Comparison of ENCODE assay signal across 20 cellular contexts in the genomic region with DNA sequence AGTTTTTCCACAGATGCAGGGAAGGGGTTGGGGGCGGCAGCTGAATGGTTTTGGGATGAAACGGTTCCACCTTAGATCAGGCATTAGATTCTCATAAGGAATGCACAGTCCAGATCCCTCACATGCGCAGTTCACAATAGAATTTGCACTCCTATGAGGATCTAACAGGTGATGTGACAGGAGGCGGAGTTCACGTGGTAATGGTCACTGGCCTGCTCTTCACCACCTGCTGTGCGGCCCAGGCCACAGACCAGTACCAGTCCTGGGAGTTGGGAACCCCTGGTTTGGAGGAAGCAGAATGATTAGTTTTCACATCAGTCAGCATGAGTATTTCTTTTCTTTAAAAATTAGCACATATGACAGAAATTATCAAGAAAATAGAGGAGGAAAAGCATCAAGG. TPM values are rescaled to one million over a fixed set of nuclear protein-coding genes. Genes with fewer than 3 reads are reported as not detected.
DNase-seq lines count a peak whose midpoint lies in the region; ATAC-seq and TF ChIP-seq lines count a peak whose summit lies in the region.
"Had no signal": no experiment of that assay in that cellular context is flagged by ENCODE, and none has a peak within 500 bp of the region (broad histone marks: within the 10 kb centered on the region; RNA-seq: fewer than 3 reads in every experiment).

No MANE protein-coding gene starts in this region.

- TF ChIP-seq POLR2A in gastrocnemius medialis (IDR thresholded peaks at IDR 0.05), result no peak

- H3K9ac ChIP-seq in OCI-LY3 (ENCODE audit: low read length), result no peak overlapping the region

- no peaks in the 10 kb centered on the region for H3K27me3 Mint-ChIP-seq in activated CD4-positive, alpha-beta T cell treated with anti-CD3 and anti-CD28 coated beads for 36 hours
- H3K27me3 Mint-ChIP-seq: progenitor cell of endocrine pancreas had no signal

- no peak for DNase-seq in activated CD4-positive, alpha-beta T cell treated with anti-CD3 and anti-CD28 coated beads for 36 hours
- no peak for DNase-seq in activated CD4-positive, alpha-beta T cell treated with anti-CD3 and anti-CD28 coated beads for 1 hour
- DNase-seq in cerebellum (ENCODE audit: low spot score), result peak; percentile 32
- DNase-seq in gastrocnemius medialis, result no peak
- no peak for DNase-seq in NCI-H1417 treated with DMSO at 0.1 percent for 48 hours (lab: John Stamatoyannopoulos, UW)
- DNase-seq in activated effector memory CD4-positive, alpha-beta T cell treated with Interleukin-2 at 50 U/mL for 16 hours, result no peak
- DNase-seq: 8988T; activated CD4-positive, alpha-beta T cell treated with anti-CD3 and anti-CD28 coated beads, Interleukin-2, amount 50 U/mL, for 48 hours; DMS79; foreskin melanocyte; H7; NCI-H1048; NCI-H2107; NCI-H524 treated with DMSO at 0.1 percent for 48 hours; trophoblast cell had no signal

- H3K4me2 ChIP-seq in OCI-LY3 (ENCODE audit: low read length), result peak overlapping the region; percentile 66

- TF ChIP-seq CTCF in OCI-LY3 (IDR thresholded peaks at IDR 0.05; ENCODE audit: low read depth, low read length) (no peak), gastrocnemius medialis (IDR thresholded peaks at IDR 0.05 in 4 of 5, conservative IDR thresholded peaks at IDR 0.05 in 1 of 5) (no peak)

- H3K4me3 ChIP-seq in OCI-LY3 (ENCODE audit: low read length), result no peak overlapping the region
- H3K4me3 ChIP-seq in gastrocnemius medialis, result no peak overlapping the region
- H3K4me3 ChIP-seq: SK-N-MC had no signal

- peaks cover 76% of the 10 kb centered on the region for H3K36me3 Mint-ChIP-seq in activated CD4-positive, alpha-beta T cell treated with anti-CD3 and anti-CD28 coated beads for 36 hours (ENCODE audit: low read depth)

- POLR2A ChIA-PET in activated CD4-positive, alpha-beta T cell treated with anti-CD3 and anti-CD28 coated beads for 36 hours (lab: Charles Lee), result no interaction called here

- CTCF ChIA-PET in activated CD4-positive, alpha-beta T cell treated with anti-CD3 and anti-CD28 coated beads for 36 hours (lab: Charles Lee), result interaction anchor here (0.6 kb wide), 1 partner anchor 264 kb away, joined by 3 read pairs; no protein-coding TSS in a partner anchor

- in situ Hi-C loops in gastrocnemius medialis (cut with MboI; ENCODE audit: low sequenced_read_pairs in 4 of 4), result loop anchor here in 1 of 4 donors (25.0 kb wide), 1 partner anchor 322 kb away; a partner anchor contains a TSS

- H3K9me3 ChIP-seq in OCI-LY3 (ENCODE audit: insufficient read depth, low read length), result no peaks in the 10 kb centered on the region
- H3K9me3 ChIP-seq in gastrocnemius medialis, result no peaks in the 10 kb centered on the region

- H3K4me3 Mint-ChIP-seq in activated CD4-positive, alpha-beta T cell treated with anti-CD3 and anti-CD28 coated beads for 36 hours, result no peak overlapping the region

- peak overlapping the region; percentile 45 for H3K27ac Mint-ChIP-seq in activated CD4-positive, alpha-beta T cell treated with anti-CD3 and anti-CD28 coated beads for 36 hours
- H3K27ac Mint-ChIP-seq: activated T-helper 2 cell treated with anti-CD3 and anti-CD28 coated beads, Interferon-gamma antibody, Interleukin-2, Interleukin-4, amounts not matched to agents 10 μg/mL and 5 μg/mL and 100 μg/mL, durations not matched to agents 14 hours and 24 hours and 36 hours; progenitor cell of endocrine pancreas had no signal

- no peaks in the 10 kb centered on the region for H3K9me3 Mint-ChIP-seq in activated CD4-positive, alpha-beta T cell treated with anti-CD3 and anti-CD28 coated beads for 36 hours (ENCODE audit: low read depth)
- H3K9me3 Mint-ChIP-seq: activated T-helper 2 cell treated with anti-CD3 and anti-CD28 coated beads, Interferon-gamma antibody, Interleukin-2, Interleukin-4, amounts not matched to agents 10 μg/mL and 5 μg/mL and 100 μg/mL, durations not matched to agents 14 hours and 24 hours and 36 hours had no signal

- H3K4me1 Mint-ChIP-seq in activated CD4-positive, alpha-beta T cell treated with anti-CD3 and anti-CD28 coated beads for 36 hours, result peaks cover 38% of the 10 kb centered on the region

- peaks cover 65% of the 10 kb centered on the region for H3K36me3 ChIP-seq in OCI-LY3 (replicated peaks; ENCODE audit: low read depth, low read length)
- peaks cover 5 to 74% of the 10 kb centered on the region in 2 donors for H3K36me3 ChIP-seq in gastrocnemius medialis

- H2AFZ ChIP-seq in OCI-LY3 (ENCODE audit: low read depth, low read length), result no peak overlapping the region

- peaks cover 18% of the 10 kb centered on the region for H4K20me1 ChIP-seq in OCI-LY3 (ENCODE audit: insufficient read depth, low read length)

- intact Hi-C loops in activated CD4-positive, alpha-beta T cell treated with anti-CD3 and anti-CD28 coated beads for 36 hours (cut with DNase I, micrococcal nuclease), result no loop called here
- intact Hi-C loops in gastrocnemius medialis (cut with DNase I; ENCODE audit: low total_unique reads), result no loop called here

- H3K27me3 ChIP-seq in OCI-LY3 (ENCODE audit: low read depth, low read length) (no peaks in the 10 kb centered on the region), gastrocnemius medialis (no peaks in the 10 kb centered on the region)

- H3K27ac ChIP-seq in OCI-LY3 (ENCODE audit: low read length) (peak overlapping the region; percentile 80), gastrocnemius medialis (peak overlapping the region in 3 of 4 donors; percentile 42 to 53 (median 47))
- H3K27ac ChIP-seq: SK-N-MC had no signal

- ATAC-seq in activated CD4-positive, alpha-beta T cell treated with anti-CD3 and anti-CD28 coated beads for 36 hours, result no peak
- ATAC-seq in gastrocnemius medialis (no peak), GM18517 (IDR thresholded peaks at IDR 0.05; ENCODE audit: unreplicated experiment) (no peak)

- H3K4me1 ChIP-seq in OCI-LY3 (ENCODE audit: low read length) (peaks cover 48% of the 10 kb centered on the region), gastrocnemius medialis (peaks cover 8 to 25% of the 10 kb centered on the region in 2 donors)

- H3K79me2 ChIP-seq in OCI-LY3 (ENCODE audit: low read length), result peaks cover 81% of the 10 kb centered on the region

RNA-seq across cellular contexts. Expression of a gene that starts 26.3 kb away (rescaled TPM):
- total RNA-seq in activated CD4-positive, alpha-beta T cell treated with anti-CD3 and anti-CD28 coated beads for 36 hours, result 100 to 1,000 TPM; 367 to 440 TPM
- total RNA-seq in cerebellum, result 7.8 TPM
- total RNA-seq in gastrocnemius medialis, result 10 to 100 TPM in 3 of 4 donors, 1 to 10 TPM in 1; 8.2 to 24.5 (median 17.8) TPM

RNA-seq across cellular contexts. Expression of a gene that starts 47.1 kb away (rescaled TPM):
- total RNA-seq in activated CD4-positive, alpha-beta T cell treated with anti-CD3 and anti-CD28 coated beads for 36 hours, result 10 to 100 TPM; 45.9 to 47.7 TPM
- 11.6 TPM for total RNA-seq in cerebellum
- total RNA-seq in gastrocnemius medialis, result 10 to 100 TPM; 29.0 to 64.7 (median 34.2) TPM

Comparison
In these comparisons a context has a peak if more than half of its experiments do, and no peak if none do; other contexts are left out.
1. RNA of a gene that starts 26.3 kb away (total RNA-seq): 367 to 440 TPM in activated CD4-positive, alpha-beta T cell treated with anti-CD3 and anti-CD28 coated beads for 36 hours; 8.2 to 24.5 TPM in gastrocnemius medialis and 7.8 TPM in cerebellum (single experiment); every median in the first group is over 10 times any median in the second.